In the genomic region with DNA sequence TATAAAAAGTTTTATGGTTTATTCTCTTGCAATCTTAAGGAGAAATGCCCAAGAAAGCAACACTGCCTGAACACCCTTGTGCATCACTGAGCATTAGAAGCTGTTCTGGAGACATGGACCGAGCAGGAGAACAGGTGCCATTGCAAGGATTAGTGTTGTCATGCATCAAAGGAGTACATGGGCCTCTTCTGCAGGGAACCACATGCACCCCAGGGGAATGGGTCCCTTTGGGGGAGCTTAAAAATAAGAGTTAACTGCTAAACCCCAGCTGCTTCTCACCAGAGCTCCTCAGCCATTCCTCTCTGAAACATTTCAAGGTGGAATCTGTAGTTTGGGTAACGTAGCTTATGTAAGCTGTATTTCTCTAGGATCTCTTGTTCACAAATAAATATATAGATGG, we compare ENCODE assay signal across 27 cellular contexts.
"Had no signal": no experiment of that assay in that cellular context is flagged by ENCODE, and none has a peak within 500 bp of the region (broad histone marks: within the 10 kb centered on the region; RNA-seq: fewer than 3 reads in every experiment).

No MANE protein-coding gene starts in this region.

- H3K36me3 ChIP-seq: adrenal gland, SJCRH30 had no signal

- H3K9ac ChIP-seq: SK-N-SH had no signal

- H3K27me3 Mint-ChIP-seq: activated CD4-positive, alpha-beta memory T cell treated with anti-CD3 and anti-CD28 coated beads, Interleukin-2, amount 10 ng/mL, durations not matched to agents 7 days and 5 days; activated naive CD8-positive, alpha-beta T cell treated with anti-CD3 and anti-CD28 coated beads, Interleukin-2, amount 10 ng/mL, durations not matched to agents 7 days and 5 days had no signal

- H3K4me3 Mint-ChIP-seq: activated CD4-positive, alpha-beta memory T cell treated with anti-CD3 and anti-CD28 coated beads, Interleukin-2, amount 10 ng/mL, durations not matched to agents 7 days and 5 days; activated CD4-positive, alpha-beta T cell treated with anti-CD3 and anti-CD28 coated beads for 36 hours; activated naive CD8-positive, alpha-beta T cell treated with anti-CD3 and anti-CD28 coated beads, Interleukin-2, amount 10 ng/mL, durations not matched to agents 7 days and 5 days had no signal

- H3K27ac ChIP-seq: adrenal gland, body of pancreas, RWPE1, SJCRH30, VCaP had no signal

- DNase-seq: activated CD4-positive, alpha-beta memory T cell treated with anti-CD3 and anti-CD28 coated beads, Interleukin-2, amount 10 ng/mL, durations not matched to agents 7 days and 5 days; activated CD4-positive, alpha-beta T cell treated with anti-CD3 and anti-CD28 coated beads for 36 hours; activated CD4-positive, alpha-beta T cell treated with anti-CD3 and anti-CD28 coated beads, Interleukin-2, amount 50 U/mL, for 1 hour; activated naive CD4-positive, alpha-beta T cell treated with anti-CD3 and anti-CD28 coated beads, Interleukin-2, amount 50 U/mL, for 16 hours; activated naive CD8-positive, alpha-beta T cell treated with anti-CD3 and anti-CD28 coated beads, Interleukin-2, amount 10 ng/mL, durations not matched to agents 7 days and 5 days; activated T-cell treated with anti-CD3 and anti-CD28 coated beads for 4 hours; activated T-cell treated with anti-CD3 and anti-CD28 coated beads, Interleukin-2, amount 50 U/mL, for 48 hours; adrenal gland; anterior cingulate cortex; body of pancreas; central memory CD4-positive, alpha-beta T cell; KG1; NCI-H1092 treated with DMSO at 0.1 percent for 48 hours; NCI-H1417 treated with DMSO at 0.1 percent for 48 hours; NCI-H1694; NCI-H2029; NCI-H2107; NCI-H345; NCI-H510A treated with DMSO at 0.1 percent for 48 hours; OCI-M1; Right ventricle myocardium superior; SK-N-SH; T-helper 1 cell had no signal

- H3K9me3 ChIP-seq: adrenal gland, body of pancreas, SJCRH30, SK-N-SH had no signal

- H3K27me3 ChIP-seq: adrenal gland, body of pancreas, SJCRH30 had no signal

- H3K4me3 ChIP-seq: adrenal gland, body of pancreas, SJCRH30 had no signal

- H3K4me1 Mint-ChIP-seq: activated CD4-positive, alpha-beta memory T cell treated with anti-CD3 and anti-CD28 coated beads, Interleukin-2, amount 10 ng/mL, durations not matched to agents 7 days and 5 days; activated CD4-positive, alpha-beta T cell treated with anti-CD3 and anti-CD28 coated beads for 36 hours; activated naive CD8-positive, alpha-beta T cell treated with anti-CD3 and anti-CD28 coated beads, Interleukin-2, amount 10 ng/mL, durations not matched to agents 7 days and 5 days had no signal

- H3K27ac Mint-ChIP-seq: activated CD4-positive, alpha-beta memory T cell treated with anti-CD3 and anti-CD28 coated beads, Interleukin-2, amount 10 ng/mL, durations not matched to agents 7 days and 5 days; activated CD4-positive, alpha-beta T cell treated with anti-CD3 and anti-CD28 coated beads for 36 hours; activated naive CD8-positive, alpha-beta T cell treated with anti-CD3 and anti-CD28 coated beads, Interleukin-2, amount 10 ng/mL, durations not matched to agents 7 days and 5 days had no signal

- ATAC-seq: activated CD4-positive, alpha-beta T cell treated with anti-CD3 and anti-CD28 coated beads for 36 hours; body of pancreas; Panc1 had no signal

- H3K9me2 ChIP-seq: SK-N-SH had no signal

- H3K36me3 Mint-ChIP-seq: activated naive CD8-positive, alpha-beta T cell treated with anti-CD3 and anti-CD28 coated beads, Interleukin-2, amount 10 ng/mL, durations not matched to agents 7 days and 5 days had no signal

- H3K4me2 ChIP-seq: SK-N-SH had no signal

- H3K4me1 ChIP-seq: adrenal gland had no signal

- H3K9me3 Mint-ChIP-seq: activated CD4-positive, alpha-beta memory T cell treated with anti-CD3 and anti-CD28 coated beads, Interleukin-2, amount 10 ng/mL, durations not matched to agents 7 days and 5 days; activated naive CD8-positive, alpha-beta T cell treated with anti-CD3 and anti-CD28 coated beads, Interleukin-2, amount 10 ng/mL, durations not matched to agents 7 days and 5 days had no signal
